Comparison of ENCODE assay signal across 16 cellular contexts in the genomic region with DNA sequence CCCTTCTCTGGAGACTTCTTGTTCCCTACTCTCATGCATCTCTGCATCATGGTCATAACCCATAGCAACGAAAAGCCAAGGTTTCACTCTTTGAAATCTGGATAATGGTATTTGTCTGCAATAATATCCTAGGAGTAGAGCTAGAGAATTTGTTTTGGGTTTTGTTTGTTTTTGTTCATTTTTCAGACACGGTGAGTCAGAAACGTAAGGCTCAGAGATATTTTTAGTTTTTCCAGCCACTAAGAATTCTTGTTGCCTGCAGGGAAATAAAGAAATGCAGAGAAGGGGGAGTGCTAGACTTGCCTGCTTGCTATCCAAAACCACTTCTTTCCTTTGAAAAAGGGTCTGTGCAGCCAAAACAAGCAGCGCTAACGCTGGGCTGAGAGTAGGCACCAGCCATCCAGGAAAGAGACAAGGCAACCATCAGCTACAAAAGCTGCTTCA. TPM values are rescaled to one million over a fixed set of nuclear protein-coding genes. Genes with fewer than 3 reads are reported as not detected.
DNase-seq lines count a peak whose midpoint lies in the region; ATAC-seq, FAIRE-seq and TF ChIP-seq lines count a peak whose summit lies in the region.
"Had no signal": no experiment of that assay in that cellular context is flagged by ENCODE, and none has a peak within 500 bp of the region (broad histone marks: within the 10 kb centered on the region; RNA-seq: fewer than 3 reads in every experiment).

No MANE protein-coding gene starts in this region.

- no peak for TF ChIP-seq CTCF in HFFc6 (IDR thresholded peaks at IDR 0.05)
- TF ChIP-seq CTCF in MCF 10A (IDR thresholded peaks at IDR 0.05; ENCODE audit: unreplicated experiment) = no peak

- no peaks in the 10 kb centered on the region for H3K27me3 ChIP-seq in HAP-1 (ENCODE audit: low read depth)

- DNase-seq in HFFc6 (peak; percentile 40), MCF 10A (ENCODE audit: unreplicated experiment) (peak; percentile 20), iris pigment epithelial cell (ENCODE audit: low read depth) (peak; percentile 43), superior temporal gyrus (ENCODE audit: extremely low spot score) (peak; percentile 34), iPS-NIHi11 (ENCODE audit: low spot score) (no peak), frontal cortex (ENCODE audit: low spot score in 2 of 2) (no peak), HAP-1 (ENCODE audit: low spot score in 2 of 2) (no peak)
- DNase-seq: activated CD4-positive, alpha-beta T cell treated with anti-CD3 and anti-CD28 coated beads for 36 hours; activated T-cell treated with anti-CD3 and anti-CD28 coated beads, Interleukin-2, amount 50 U/mL, for 4 hours; CD4-positive, alpha-beta T cell; NCI-H345; T-cell had no signal

- no TSS peak for BruUV-seq in MCF 10A (replicated peaks; lab: Mats Ljungman, UMichigan)

- H3K27ac Mint-ChIP-seq in HFFc6 (no peak overlapping the region), MCF 10A (ENCODE audit: low read depth, unreplicated experiment) (no peak overlapping the region)
- H3K27ac Mint-ChIP-seq: activated CD4-positive, alpha-beta T cell treated with anti-CD3 and anti-CD28 coated beads for 36 hours; CD4-positive, alpha-beta T cell; GM23338; T-cell had no signal

- POLR2A ChIA-PET in MCF 10A (lab: Yijun Ruan, JAX) = interaction anchor here (0.6 to 1.8 kb wide), 6 partner anchors 12 to 102 kb away, joined by 3 to 6 read pairs (median 4); no protein-coding TSS in a partner anchor

- H3K4me3 Mint-ChIP-seq in HFFc6 (peak overlapping the region; percentile 33), MCF 10A (ENCODE audit: unreplicated experiment) (no peak overlapping the region)
- H3K4me3 Mint-ChIP-seq: activated CD4-positive, alpha-beta T cell treated with anti-CD3 and anti-CD28 coated beads for 36 hours; activated T-cell treated with anti-CD3 and anti-CD28 coated beads, Interleukin-2, amount 50 U/mL, for 4 hours; CD4-positive, alpha-beta T cell; GM23338; T-cell had no signal

- H3K4me1 ChIP-seq in HAP-1 = no peaks in the 10 kb centered on the region

- H3K9me3 Mint-ChIP-seq in HFFc6 (no peaks in the 10 kb centered on the region), MCF 10A (ENCODE audit: unreplicated experiment) (no peaks in the 10 kb centered on the region)
- H3K9me3 Mint-ChIP-seq: activated T-cell treated with anti-CD3 and anti-CD28 coated beads, Interleukin-2, amount 50 U/mL, for 4 hours; CD4-positive, alpha-beta T cell; GM23338; T-cell had no signal

- H3K27me3 Mint-ChIP-seq in HFFc6 (ENCODE audit: insufficient read depth) = peaks cover 21% of the 10 kb centered on the region
- H3K27me3 Mint-ChIP-seq in MCF 10A (ENCODE audit: insufficient read depth, unreplicated experiment) = peaks cover 53% of the 10 kb centered on the region
- H3K27me3 Mint-ChIP-seq: activated CD4-positive, alpha-beta T cell treated with anti-CD3 and anti-CD28 coated beads for 36 hours; CD4-positive, alpha-beta T cell had no signal

- no peak overlapping the region for H3K4me3 ChIP-seq in HAP-1
- H3K4me3 ChIP-seq: GM23338 had no signal

- no peaks in the 10 kb centered on the region for H3K9me3 ChIP-seq in HAP-1

- intact Hi-C loops in MCF 10A (cut with micrococcal nuclease) = no loop called here

- H3K4me1 Mint-ChIP-seq in HFFc6 (ENCODE audit: low read depth) (peaks cover 19% of the 10 kb centered on the region), MCF 10A (ENCODE audit: insufficient read depth, unreplicated experiment) (no peaks in the 10 kb centered on the region)
- H3K4me1 Mint-ChIP-seq: activated CD4-positive, alpha-beta T cell treated with anti-CD3 and anti-CD28 coated beads for 36 hours; T-cell had no signal

- CTCF ChIA-PET in MCF 10A (lab: Yijun Ruan, JAX) = interaction anchor here (0.7 to 1.6 kb wide), 3 partner anchors 9 to 53 kb away, joined by 3 to 5 read pairs (median 5); no protein-coding TSS in a partner anchor

- no peak for FAIRE-seq in frontal cortex (lab: Jason Lieb, UNC)
- FAIRE-seq: GM19239 had no signal

- no peaks in the 10 kb centered on the region for H3K36me3 ChIP-seq in HAP-1 (replicated peaks)

- in situ Hi-C loops in HAP-1 (cut with MboI; ENCODE audit: low sequenced_read_pairs) = no loop called here

- no peak for ATAC-seq in HG02938 (IDR thresholded peaks at IDR 0.05; ENCODE audit: unreplicated experiment)
- ATAC-seq: activated CD4-positive, alpha-beta T cell treated with anti-CD3 and anti-CD28 coated beads for 36 hours; activated T-cell treated with anti-CD3 and anti-CD28 coated beads, Interleukin-2, amount 50 U/mL, for 4 hours; GM23338; T-cell had no signal

- no peaks in the 10 kb centered on the region for H3K36me3 Mint-ChIP-seq in HFFc6 (ENCODE audit: low read depth)
- H3K36me3 Mint-ChIP-seq in MCF 10A (ENCODE audit: insufficient read depth, unreplicated experiment) = no peaks in the 10 kb centered on the region
- H3K36me3 Mint-ChIP-seq: T-cell had no signal

RNA-seq across cellular contexts. Expression of a gene that starts 26.0 kb away (rescaled TPM):
- total RNA-seq in HFFc6 (2021; fragmentation: NEBNext Ultra II Directional; extraction: Animal tissue kit (Norgen Biotek cat#: 25700)) = not detected
- total RNA-seq in MCF 10A (2022) (not detected in 2 replicates), frontal cortex (0.41 TPM)
- total RNA-seq: activated CD4-positive, alpha-beta T cell treated with anti-CD3 and anti-CD28 coated beads for 36 hours; activated T-cell treated with anti-CD3 and anti-CD28 coated beads, Interleukin-2, amount 50 U/mL, for 4 hours; CD4-positive, alpha-beta T cell; lung microvascular endothelial cell; T-cell had no signal

RNA-seq across cellular contexts. Expression of a gene that starts 54.8 kb away (rescaled TPM):
- total RNA-seq in HFFc6 (2021; fragmentation: NEBNext Ultra II Directional; extraction: Animal tissue kit (Norgen Biotek cat#: 25700)) = not detected
- total RNA-seq in MCF 10A (2022) = not detected in 2 replicates
- not detected for total RNA-seq in frontal cortex
- total RNA-seq: GM23338, lung microvascular endothelial cell had no signal

Comparison
In these comparisons a context has a peak if more than half of its experiments do, and no peak if none do; other contexts are left out.
1. DNase-seq: peak in HFFc6 (single experiment), MCF 10A (single experiment), iris pigment epithelial cell (single experiment) and superior temporal gyrus (single experiment); none in iPS-NIHi11 (single experiment), frontal cortex (0 of 2) and HAP-1 (0 of 2).